ENCODE assay signal across 1 cellular context in the genomic region with DNA sequence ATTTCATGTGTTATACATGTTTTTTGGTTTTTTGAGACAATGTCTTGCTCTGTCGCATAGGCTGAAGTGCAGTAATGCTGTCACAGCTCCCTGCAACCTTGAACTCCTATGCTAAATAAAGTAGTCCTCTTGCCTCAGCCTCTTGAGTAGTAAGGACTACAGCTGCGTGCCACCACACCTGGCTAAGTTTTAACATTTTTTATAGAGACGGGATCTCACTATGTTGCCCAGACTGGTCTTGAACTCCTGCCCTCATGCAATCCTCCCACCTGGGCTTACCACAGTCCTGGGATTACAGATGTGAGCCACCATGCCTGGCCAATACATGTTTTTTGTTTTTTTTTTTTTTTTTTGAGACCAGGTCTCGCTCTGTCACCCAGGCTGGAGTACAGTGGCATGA.
A peak's percentile ranks its signal among the peaks of the same experiment; 100 is the strongest.
TF ChIP-seq lines count a peak whose summit lies in the region.

No MANE protein-coding gene starts in this region.

TF ChIP-seq in GM12878, 131 proteins besides CTCF, POLR2A, EP300 and RAD21:
- TF ChIP-seq MEF2A (IDR thresholded peaks at IDR 0.05; ENCODE audit: insufficient read depth, low read depth, low read length), result 0 out of 2 replicates have a peak, but pooled peaks have one; percentile 5
- TF ChIP-seq TCF3 (IDR thresholded peaks at IDR 0.05; ENCODE audit: borderline replicate concordance, insufficient read depth, low read depth, low read length), result 0 out of 2 replicates have a peak, but pooled peaks have one; percentile 8
- no peak for TF ChIP-seq NRF1 (conservative IDR thresholded peaks at IDR 0.05; ENCODE audit: low read depth, low read length)
